Comparison of ENCODE assay signal across 12 cellular contexts in the genomic region with DNA sequence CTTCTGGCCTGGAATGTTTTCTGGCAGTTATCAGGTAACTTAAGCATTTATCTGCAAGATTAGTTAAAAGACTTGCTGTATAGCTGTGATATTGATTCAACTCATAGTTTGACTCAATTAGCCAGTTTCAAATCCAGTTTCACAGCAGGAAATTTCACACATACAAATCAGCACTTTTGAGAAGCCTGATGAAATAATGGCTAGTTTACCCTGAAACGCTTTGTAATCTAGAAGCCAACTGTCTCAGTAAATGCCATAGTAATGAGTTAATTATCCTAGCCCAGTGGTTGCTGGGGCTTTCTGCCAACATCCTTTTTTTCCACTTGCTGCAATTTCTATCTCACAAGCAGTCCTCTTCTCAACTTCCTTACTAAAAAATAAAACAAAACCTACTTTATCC. TPM values are rescaled to one million over a fixed set of nuclear protein-coding genes. Genes with fewer than 3 reads are reported as not detected.
DNase-seq lines count a peak whose midpoint lies in the region; ATAC-seq and TF ChIP-seq lines count a peak whose summit lies in the region.
"Had no signal": no experiment of that assay in that cellular context is flagged by ENCODE, and none has a peak within 500 bp of the region (broad histone marks: within the 10 kb centered on the region; RNA-seq: fewer than 3 reads in every experiment).

No MANE protein-coding gene starts in this region.

- H3K27me3 Mint-ChIP-seq in stimulated activated naive CD8-positive, alpha-beta T cell treated with anti-CD3 and anti-CD28 coated beads, Interleukin-15, amount 100 ng/mL, for 72 hours: no peaks in the 10 kb centered on the region

- no peaks in the 10 kb centered on the region for H3K4me1 Mint-ChIP-seq in stimulated activated naive CD8-positive, alpha-beta T cell treated with anti-CD3 and anti-CD28 coated beads, Interleukin-15, amount 100 ng/mL, for 72 hours
- H3K4me1 Mint-ChIP-seq: central memory CD8-positive, alpha-beta T cell had no signal

- intact Hi-C loops in PC-3 (cut with micrococcal nuclease): no loop called here

- TF ChIP-seq CTCF in PC-3 (conservative IDR thresholded peaks at IDR 0.05; ENCODE audit: low read depth, low read length) (no peak), epithelial cell of esophagus (IDR thresholded peaks at IDR 0.05; ENCODE audit: insufficient read depth, low read depth, low read length, missing control alignments) (no peak)

- ATAC-seq in HG02973 (IDR thresholded peaks at IDR 0.05; ENCODE audit: unreplicated experiment) (peak; percentile 50), PC-3 (no peak), HG03439 (IDR thresholded peaks at IDR 0.05; ENCODE audit: unreplicated experiment) (no peak)
- no peak for ATAC-seq in stimulated activated naive CD8-positive, alpha-beta T cell treated with anti-CD3 and anti-CD28 coated beads, Interleukin-15, amount 100 ng/mL, for 72 hours
- ATAC-seq: stimulated activated naive CD8-positive, alpha-beta T cell treated with anti-CD3 and anti-CD28 coated beads, Interleukin-15, Interleukin-2, amounts not matched to agents 100 U/mL and 50 U/mL, for 24 hours had no signal

- no peak overlapping the region for H3K27ac Mint-ChIP-seq in stimulated activated naive CD8-positive, alpha-beta T cell treated with anti-CD3 and anti-CD28 coated beads, Interleukin-15, amount 100 ng/mL, for 72 hours

- no peaks in the 10 kb centered on the region for H3K9me3 ChIP-seq in PC-3 (ENCODE audit: low read length)

- no TSS peak for BruUV-seq in PC-3 (replicated peaks; lab: Mats Ljungman, UMichigan)

- DNase-seq in AG08395 (ENCODE audit: low spot score) (peak; percentile 10), PC-3 (peak; percentile 9), epithelial cell of esophagus (ENCODE audit: low read depth) (peak; percentile 69), superior temporal gyrus (ENCODE audit: extremely low spot score) (no peak), NCI-H526 treated with DMSO at 0.1 percent for 48 hours (lab: John Stamatoyannopoulos, UW) (no peak)
- DNase-seq in stimulated activated naive CD8-positive, alpha-beta T cell treated with anti-CD3 and anti-CD28 coated beads, Interleukin-15, amount 100 ng/mL, for 72 hours: no peak
- DNase-seq: GF-D8; stimulated activated naive CD8-positive, alpha-beta T cell treated with anti-CD3 and anti-CD28 coated beads, Interleukin-15, Interleukin-2, amounts not matched to agents 100 U/mL and 50 U/mL, for 24 hours had no signal

- H3K4me2 ChIP-seq in PC-3 (ENCODE audit: low read length): no peak overlapping the region

- CTCF ChIA-PET in PC-3 (lab: Charles Lee): no interaction called here

- H3K9me3 Mint-ChIP-seq in stimulated activated naive CD8-positive, alpha-beta T cell treated with anti-CD3 and anti-CD28 coated beads, Interleukin-15, amount 100 ng/mL, for 72 hours: no peaks in the 10 kb centered on the region
- H3K9me3 Mint-ChIP-seq: central memory CD8-positive, alpha-beta T cell had no signal

- no peak overlapping the region for H3K4me3 Mint-ChIP-seq in stimulated activated naive CD8-positive, alpha-beta T cell treated with anti-CD3 and anti-CD28 coated beads, Interleukin-15, amount 100 ng/mL, for 72 hours
- H3K4me3 Mint-ChIP-seq: central memory CD8-positive, alpha-beta T cell; nephron had no signal

- H4K20me1 ChIP-seq in PC-3 (ENCODE audit: low read length): no peaks in the 10 kb centered on the region

- no peaks in the 10 kb centered on the region for H3F3A ChIP-seq in PC-3 (ENCODE audit: low read length, unreplicated experiment)

- no peak overlapping the region for H3K9ac ChIP-seq in PC-3 (ENCODE audit: low read length)

- H3K4me1 ChIP-seq in PC-3 (ENCODE audit: insufficient read depth, low read length): peaks cover 7% of the 10 kb centered on the region

- H3K4me3 ChIP-seq in PC-3 (ENCODE audit: low read length) (no peak overlapping the region), epithelial cell of esophagus (ENCODE audit: low read length) (no peak overlapping the region)

- no peak overlapping the region for H3K27ac ChIP-seq in PC-3 (ENCODE audit: low read length)

- no peaks in the 10 kb centered on the region for H3K9me2 ChIP-seq in PC-3 (replicated peaks; ENCODE audit: low read length)

- POLR2A ChIA-PET in PC-3 (lab: Charles Lee; ENCODE audit: unreplicated experiment): no interaction called here

- H2AFZ ChIP-seq in PC-3 (ENCODE audit: low read length): no peak overlapping the region

- H3K27me3 ChIP-seq in PC-3 (ENCODE audit: low read length): no peaks in the 10 kb centered on the region

- H3K79me2 ChIP-seq in PC-3 (ENCODE audit: low read length): no peaks in the 10 kb centered on the region

- H3K36me3 ChIP-seq in PC-3 (ENCODE audit: low read depth, low read length): no peaks in the 10 kb centered on the region

RNA-seq across cellular contexts. Expression of gene ARHGEF38, which starts 53.1 kb away (rescaled TPM):
- total RNA-seq in PC-3 (2014; rRNA removed): 2.0 and 5.9 TPM in 2 replicates

Comparison
In these comparisons a context has a peak if more than half of its experiments do, and no peak if none do; other contexts are left out.
1. DNase-seq: peak in AG08395 (single experiment), PC-3 (single experiment) and epithelial cell of esophagus (single experiment); none in superior temporal gyrus (single experiment), stimulated activated naive CD8-positive, alpha-beta T cell treated with anti-CD3 and anti-CD28 coated beads, Interleukin-15, amount 100 ng/mL, for 72 hours (0 of 2) and NCI-H526 treated with DMSO at 0.1 percent for 48 hours (single experiment).